In the genomic region with DNA sequence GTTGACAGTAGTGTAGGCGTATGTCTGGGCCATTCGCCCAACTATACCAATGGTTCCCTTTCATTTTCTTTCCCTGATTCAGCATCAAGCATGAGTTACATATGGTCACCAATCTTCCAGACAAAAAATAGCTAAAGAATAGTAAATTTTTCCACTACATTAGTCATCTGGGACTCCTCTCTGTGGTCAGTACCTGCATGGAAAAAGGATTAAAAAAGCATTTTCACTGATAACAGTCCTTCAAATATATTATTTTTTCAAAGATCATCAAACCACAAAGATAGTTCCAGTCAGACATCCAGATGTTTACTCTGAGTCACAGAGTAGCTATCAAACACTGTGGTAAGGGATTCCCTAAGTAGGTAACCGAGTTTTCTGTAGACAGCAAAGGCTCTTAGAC, we compare ENCODE assay signal across 13 cellular contexts.
A peak's percentile ranks its signal among the peaks of the same experiment; 100 is the strongest.
DNase-seq lines count a peak whose midpoint lies in the region; ATAC-seq and TF ChIP-seq lines count a peak whose summit lies in the region.
"Had no signal": no experiment of that assay in that cellular context is flagged by ENCODE, and none has a peak within 500 bp of the region (broad histone marks: within the 10 kb centered on the region; RNA-seq: fewer than 3 reads in every experiment).

No MANE protein-coding gene starts in this region.

- H3K27me3 Mint-ChIP-seq in chondrocyte (ENCODE audit: low read depth), result no peaks in the 10 kb centered on the region
- H3K27me3 Mint-ChIP-seq: CD4-positive, alpha-beta T cell; natural killer cell treated with Interleukin-12 subunit alpha and Interleukin-12 subunit beta and Interleukin-15 and Interleukin-18, amount 100 ng/mL, for 72 hours had no signal

- peaks cover 10% of the 10 kb centered on the region for H3K9me3 Mint-ChIP-seq in chondrocyte (ENCODE audit: low read depth)
- H3K9me3 Mint-ChIP-seq: CD4-positive, alpha-beta T cell had no signal

- peak overlapping the region; percentile 61 for H3K27ac Mint-ChIP-seq in chondrocyte (ENCODE audit: unreplicated experiment)
- H3K27ac Mint-ChIP-seq: CD4-positive, alpha-beta T cell; natural killer cell treated with Interleukin-12 subunit alpha and Interleukin-12 subunit beta and Interleukin-15 and Interleukin-18, amount 100 ng/mL, for 72 hours had no signal

- no peak overlapping the region for H3K4me3 Mint-ChIP-seq in chondrocyte (ENCODE audit: unreplicated experiment)
- H3K4me3 Mint-ChIP-seq: CD4-positive, alpha-beta T cell; natural killer cell treated with Interleukin-12 subunit alpha and Interleukin-12 subunit beta and Interleukin-15 and Interleukin-18, amount 100 ng/mL, for 72 hours had no signal

- DNase-seq in EL (peak; percentile 84), NCI-H226 (peak; percentile 93), chondrocyte (ENCODE audit: low spot score) (no peak), non-pigmented ciliary epithelial cell (ENCODE audit: low read depth) (peak; percentile 89), superior temporal gyrus (ENCODE audit: extremely low spot score) (no peak), NCI-H82 (lab: John Stamatoyannopoulos, UW) (no peak)
- no peak for DNase-seq in activated effector memory CD4-positive, alpha-beta T cell treated with anti-CD3 and anti-CD28 coated beads, Interleukin-2, amount 50 U/mL, for 16 hours
- DNase-seq: activated CD8-positive, alpha-beta memory T cell treated with anti-CD3 and anti-CD28 coated beads for 24 hours; activated effector memory CD4-positive, alpha-beta T cell treated with Interleukin-2 at 50 U/mL for 16 hours; CD4-positive, alpha-beta T cell had no signal

- no peaks in the 10 kb centered on the region for H3K36me3 Mint-ChIP-seq in chondrocyte (ENCODE audit: low read depth)
- H3K36me3 Mint-ChIP-seq: natural killer cell treated with Interleukin-12 subunit alpha and Interleukin-12 subunit beta and Interleukin-15 and Interleukin-18, amount 100 ng/mL, for 72 hours had no signal

- H3K4me1 Mint-ChIP-seq in chondrocyte (ENCODE audit: low read depth), result peaks cover 13% of the 10 kb centered on the region

- TF ChIP-seq CTCF in chondrocyte (IDR thresholded peaks at IDR 0.05), result no peak

- no peak for ATAC-seq in GM19351 (IDR thresholded peaks at IDR 0.05; ENCODE audit: unreplicated experiment)
- ATAC-seq: HepG2; natural killer cell treated with Interleukin-12 subunit alpha and Interleukin-12 subunit beta and Interleukin-15 and Interleukin-18, amount 100 ng/mL, for 72 hours had no signal

Comparison
In these comparisons a context has a peak if more than half of its experiments do, and no peak if none do; other contexts are left out.
1. DNase-seq: peak in EL (single experiment), NCI-H226 (single experiment) and non-pigmented ciliary epithelial cell (single experiment); none in chondrocyte (single experiment), superior temporal gyrus (single experiment), NCI-H82 (single experiment) and activated effector memory CD4-positive, alpha-beta T cell treated with anti-CD3 and anti-CD28 coated beads, Interleukin-2, amount 50 U/mL, for 16 hours (single experiment).